8 cellular contexts compared by ENCODE assay signal in genomic region chr14:31510222-31510621, GRCh38. TPM values are rescaled to one million over a fixed set of nuclear protein-coding genes. Genes with fewer than 3 reads are reported as not detected.
DNase-seq lines count a peak whose midpoint lies in the region; ATAC-seq and TF ChIP-seq lines count a peak whose summit lies in the region.

No MANE protein-coding gene starts in this region.

- no peak for ATAC-seq in GM21786 (IDR thresholded peaks at IDR 0.05; ENCODE audit: unreplicated experiment)

- TF ChIP-seq CTCF in VCaP (conservative IDR thresholded peaks at IDR 0.05), result peak; percentile 73
- peak; percentile 19 for TF ChIP-seq CTCF in kidney epithelial cell (IDR thresholded peaks at IDR 0.05; ENCODE audit: insufficient read depth, low read length, poor library complexity, severe bottlenecking)

- DNase-seq in DMS53 (lab: John Stamatoyannopoulos, UW), result peak; percentile 54
- DNase-seq in M059J (ENCODE audit: low read depth), result peak; percentile 24
- DNase-seq in kidney epithelial cell (ENCODE audit: low read depth), result no peak
- no peak for DNase-seq in activated T-cell treated with anti-CD3 and anti-CD28 coated beads, Interleukin-2, amount 50 U/mL, for 1 hour
- no peak for DNase-seq in activated CD8-positive, alpha-beta memory T cell treated with anti-CD3 and anti-CD28 coated beads, Interleukin-2, amount 50 U/mL, for 4 hours
- DNase-seq in mucosa of gallbladder (ENCODE audit: low spot score), result no peak

- no peaks in the 10 kb centered on the region for H3K27me3 ChIP-seq in kidney epithelial cell (ENCODE audit: control insufficient read depth, insufficient read depth, low read length)

- no peak overlapping the region for H3K27ac ChIP-seq in VCaP

- no peaks in the 10 kb centered on the region for H3K36me3 ChIP-seq in kidney epithelial cell (ENCODE audit: control insufficient read depth, insufficient read depth, low read length)

- H3K4me3 ChIP-seq in kidney epithelial cell (ENCODE audit: low read depth, low read length), result no peak overlapping the region

RNA-seq across cellular contexts. Expression of gene GPR33, which starts 22.4 kb away (rescaled TPM):
- total RNA-seq in M059J (2014; rRNA removed; shearing (Covaris generic)), result not detected in 2 replicates
- not detected in 2 replicates for total RNA-seq in kidney epithelial cell
- total RNA-seq in mucosa of gallbladder, result not detected

RNA-seq across cellular contexts. Expression of gene NUBPL, which starts 51.0 kb away (rescaled TPM):
- total RNA-seq in M059J (2014; rRNA removed; shearing (Covaris generic)), result 6.2 and 11.8 TPM in 2 replicates
- total RNA-seq in kidney epithelial cell (9.8 and 9.9 TPM in 2 replicates), mucosa of gallbladder (11.4 TPM)

RNA-seq across cellular contexts. Expression of gene DTD2, which starts 52.9 kb away (rescaled TPM):
- 13.6 and 22.9 TPM in 2 replicates for total RNA-seq in M059J (2014; rRNA removed; shearing (Covaris generic))
- total RNA-seq in kidney epithelial cell (30.0 and 44.6 TPM in 2 replicates), mucosa of gallbladder (16.6 TPM)

Comparison
In these comparisons a context has a peak if more than half of its experiments do, and no peak if none do; other contexts are left out.
1. DNase-seq: peak in DMS53 (single experiment) and M059J (single experiment); none in kidney epithelial cell (single experiment), activated T-cell treated with anti-CD3 and anti-CD28 coated beads, Interleukin-2, amount 50 U/mL, for 1 hour (single experiment), activated CD8-positive, alpha-beta memory T cell treated with anti-CD3 and anti-CD28 coated beads, Interleukin-2, amount 50 U/mL, for 4 hours (single experiment) and mucosa of gallbladder (single experiment).